ENCODE assay signal across 25 cellular contexts in genomic region chr12:96036765-96037455, GRCh38. TPM values are rescaled to one million over a fixed set of nuclear protein-coding genes. Genes with fewer than 3 reads are reported as not detected.
DNase-seq lines count a peak whose midpoint lies in the region; ATAC-seq, FAIRE-seq and TF ChIP-seq lines count a peak whose summit lies in the region.
"Had no signal": no experiment of that assay in that cellular context is flagged by ENCODE, and none has a peak within 500 bp of the region (broad histone marks: within the 10 kb centered on the region; RNA-seq: fewer than 3 reads in every experiment).

No MANE protein-coding gene starts in this region.

- H3K4me3 Mint-ChIP-seq in activated T-helper 17 cell treated with anti-CD3 and anti-CD28 coated beads, Interleukin-2, amount 50 U/mL, for 72 hours: no peak overlapping the region
- H3K4me3 Mint-ChIP-seq: effector memory CD8-positive, alpha-beta T cell; H9; IgD-negative memory B cell; T-helper 1 cell treated with Interleukin-12 subunit alpha and Interleukin-12 subunit beta and Interleukin-4 antibody, amounts not matched to agents 30 μg/mL and 1 μg/mL, for 36 hours had no signal

- no peak for FAIRE-seq in bronchial epithelial cell (lab: Jason Lieb, UNC)
- FAIRE-seq: G401.6, pancreas had no signal

- H3K27me3 ChIP-seq in MG63 (no peaks in the 10 kb centered on the region), bronchial epithelial cell (ENCODE audit: control insufficient read depth, insufficient read depth, low read length) (no peaks in the 10 kb centered on the region), gastrocnemius medialis (no peaks in the 10 kb centered on the region)
- no peaks in the 10 kb centered on the region for H3K27me3 ChIP-seq in effector memory CD4-positive, alpha-beta T cell (replicated peaks; ENCODE audit: control insufficient read depth, insufficient read depth, low read length, poor library complexity, severe bottlenecking)
- H3K27me3 ChIP-seq: pancreas, sigmoid colon, tibial artery had no signal

- no peaks in the 10 kb centered on the region for H3K27me3 Mint-ChIP-seq in activated T-helper 17 cell treated with anti-CD3 and anti-CD28 coated beads, Interleukin-2, amount 50 U/mL, for 72 hours
- H3K27me3 Mint-ChIP-seq: effector memory CD8-positive, alpha-beta T cell; IgD-negative memory B cell had no signal

- TF ChIP-seq POLR2A in gastrocnemius medialis (IDR thresholded peaks at IDR 0.05): no peak

- H3K4me1 Mint-ChIP-seq in activated T-helper 17 cell treated with anti-CD3 and anti-CD28 coated beads, Interleukin-2, amount 50 U/mL, for 72 hours: peaks cover 5% of the 10 kb centered on the region

- peaks cover 6% of the 10 kb centered on the region for H3K36me3 Mint-ChIP-seq in activated T-helper 17 cell treated with anti-CD3 and anti-CD28 coated beads, Interleukin-2, amount 50 U/mL, for 72 hours (ENCODE audit: low read depth)
- H3K36me3 Mint-ChIP-seq: IgD-negative memory B cell had no signal

- peaks cover 15 to 18% of the 10 kb centered on the region in 2 donors for H3K4me1 ChIP-seq in gastrocnemius medialis
- H3K4me1 ChIP-seq in effector memory CD4-positive, alpha-beta T cell (ENCODE audit: control insufficient read depth, insufficient read depth, low read length, poor library complexity, severe bottlenecking): peaks cover 12% of the 10 kb centered on the region

- peak overlapping the region; percentile 13 to 85 (median 82) for H3K27ac ChIP-seq in gastrocnemius medialis
- no peak overlapping the region for H3K27ac ChIP-seq in effector memory CD4-positive, alpha-beta T cell (ENCODE audit: insufficient read depth, low read length, poor library complexity, severe bottlenecking)

- H3K4me3 ChIP-seq in MG63: no peak overlapping the region
- no peak overlapping the region for H3K4me3 ChIP-seq in bronchial epithelial cell (ENCODE audit: low read depth, low read length)
- H3K4me3 ChIP-seq in gastrocnemius medialis: no peak overlapping the region
- no peak overlapping the region for H3K4me3 ChIP-seq in effector memory CD4-positive, alpha-beta T cell (ENCODE audit: insufficient read depth, low read depth, low read length, poor library complexity, severe bottlenecking)
- H3K4me3 ChIP-seq: tibial artery had no signal

- DNase-seq in ELR (ENCODE audit: low read depth) (peak; percentile 45), MG63 (peak; percentile 23), bronchial epithelial cell (ENCODE audit: low read depth) (peak; percentile 59), gastrocnemius medialis (peak in 1 of 2 donors; percentile 43), ureter (ENCODE audit: low spot score) (no peak), RPMI8226 (no peak)
- DNase-seq in effector memory CD4-positive, alpha-beta T cell: no peak
- DNase-seq: activated CD4-positive, alpha-beta T cell treated with anti-CD3 and anti-CD28 coated beads, Interleukin-2, amount 50 U/mL, for 4 hours; activated gamma-delta T cell treated with Interleukin-2 at 50 U/mL for 16 hours; COR-L47; effector memory CD8-positive, alpha-beta T cell; H9; NCI-H1092 treated with DMSO at 0.1 percent for 48 hours; NCI-H2081 treated with DMSO at 0.1 percent for 48 hours; NCI-H446 treated with DMSO at 0.1 percent for 48 hours; NK-92 treated with Interleukin-12 subunit alpha and Interleukin-12 subunit beta, amount 100 ng/mL, for 24 hours; sigmoid colon; stimulated activated naive CD4-positive, alpha-beta T cell treated with Interleukin-2 at 50 U/mL for 16 hours; tibial artery had no signal

- in situ Hi-C loops in gastrocnemius medialis (cut with MboI; ENCODE audit: low sequenced_read_pairs in 4 of 4): no loop called here

- no peak overlapping the region for H3K27ac Mint-ChIP-seq in activated T-helper 17 cell treated with anti-CD3 and anti-CD28 coated beads, Interleukin-2, amount 50 U/mL, for 72 hours
- H3K27ac Mint-ChIP-seq: effector memory CD8-positive, alpha-beta T cell; H9; IgD-negative memory B cell; T-helper 1 cell treated with Interleukin-12 subunit alpha and Interleukin-12 subunit beta and Interleukin-4 antibody, amounts not matched to agents 30 μg/mL and 1 μg/mL, for 36 hours had no signal

- intact Hi-C loops in gastrocnemius medialis (cut with DNase I; ENCODE audit: low total_unique reads): loop anchor here (10.0 kb wide), 2 partner anchors 562 to 878 kb away; partner anchors contain the start of gene METAP2

- TF ChIP-seq CTCF in bronchial epithelial cell (IDR thresholded peaks at IDR 0.05; ENCODE audit: insufficient read depth, low read length, severe bottlenecking) (no peak), gastrocnemius medialis (IDR thresholded peaks at IDR 0.05 in 4 of 5, conservative IDR thresholded peaks at IDR 0.05 in 1 of 5) (no peak)

- H3K9me3 ChIP-seq in MG63 (no peaks in the 10 kb centered on the region), gastrocnemius medialis (no peaks in the 10 kb centered on the region)
- no peaks in the 10 kb centered on the region for H3K9me3 ChIP-seq in effector memory CD4-positive, alpha-beta T cell (ENCODE audit: control insufficient read depth, low read length)
- H3K9me3 ChIP-seq: lower lobe of right lung, pancreas, sigmoid colon, tibial artery had no signal

- H3K36me3 ChIP-seq in MG63 (no peaks in the 10 kb centered on the region), bronchial epithelial cell (ENCODE audit: control insufficient read depth, insufficient read depth, low read length) (no peaks in the 10 kb centered on the region), gastrocnemius medialis (no peaks in the 10 kb centered on the region)
- H3K36me3 ChIP-seq in effector memory CD4-positive, alpha-beta T cell (ENCODE audit: control insufficient read depth, insufficient read depth, low read length): no peaks in the 10 kb centered on the region
- H3K36me3 ChIP-seq: lower lobe of right lung, pancreas, sigmoid colon, tibial artery had no signal

- no peaks in the 10 kb centered on the region for H3K9me3 Mint-ChIP-seq in activated T-helper 17 cell treated with anti-CD3 and anti-CD28 coated beads, Interleukin-2, amount 50 U/mL, for 72 hours
- H3K9me3 Mint-ChIP-seq: effector memory CD8-positive, alpha-beta T cell; H9; IgD-negative memory B cell; T-helper 1 cell treated with Interleukin-12 subunit alpha and Interleukin-12 subunit beta and Interleukin-4 antibody, amounts not matched to agents 30 μg/mL and 1 μg/mL, for 36 hours had no signal

- no peak for ATAC-seq in gastrocnemius medialis
- no peak for ATAC-seq in activated T-helper 17 cell treated with anti-CD3 and anti-CD28 coated beads, Interleukin-2, amount 50 U/mL, for 72 hours (replicated peaks)
- ATAC-seq: effector memory CD8-positive, alpha-beta T cell had no signal

RNA-seq across cellular contexts. Expression of gene LTA4H, which starts 1.5 kb away (rescaled TPM):
- total RNA-seq in MG63 (2014; rRNA removed; shearing (Covaris generic); ENCODE audit: low replicate concordance): 45.7 and 50.4 TPM in 2 replicates
- total RNA-seq in bronchial epithelial cell: 66.2 and 83.5 TPM in 2 replicates
- 10 to 100 TPM; 36.7 to 46.9 (median 40.6) TPM for total RNA-seq in gastrocnemius medialis
- total RNA-seq in ureter: 64.0 TPM
- total RNA-seq in activated T-helper 17 cell treated with anti-CD3 and anti-CD28 coated beads, Interleukin-2, amount 50 U/mL, for 72 hours: 100 to 1,000 TPM in 1 of 2 donors, 10 to 100 TPM in 1; 95.4 to 127 TPM

RNA-seq across cellular contexts. Expression of gene HAL, which starts 40.8 kb away (rescaled TPM):
- not detected in 2 replicates for total RNA-seq in MG63 (2014; rRNA removed; shearing (Covaris generic); ENCODE audit: low replicate concordance)
- total RNA-seq in bronchial epithelial cell: 0.26 and 0.79 TPM in 2 replicates
- total RNA-seq in gastrocnemius medialis: 1 to 10 TPM in 2 of 4 donors, under 1 TPM in 1, not detected in 1; 0.59 to 1.3 (median 1.3) TPM
- total RNA-seq in ureter: 1.8 TPM
- 1 to 10 TPM in 1 of 2 donors, under 1 TPM in 1; 0.53 to 2.2 TPM for total RNA-seq in activated T-helper 17 cell treated with anti-CD3 and anti-CD28 coated beads, Interleukin-2, amount 50 U/mL, for 72 hours

Comparison
In these comparisons a context has a peak if more than half of its experiments do, and no peak if none do; other contexts are left out.
1. DNase-seq: peak in ELR (single experiment), MG63 (single experiment) and bronchial epithelial cell (single experiment); none in effector memory CD4-positive, alpha-beta T cell (0 of 3), ureter (single experiment) and RPMI8226 (single experiment).